ENCODE assay signal across 19 cellular contexts in genomic region chr12:49891476-49891875, GRCh38. TPM values are rescaled to one million over a fixed set of nuclear protein-coding genes. Genes with fewer than 3 reads are reported as not detected.
DNase-seq lines count a peak whose midpoint lies in the region; ATAC-seq, FAIRE-seq and TF ChIP-seq lines count a peak whose summit lies in the region.
"Had no signal": no experiment of that assay in that cellular context is flagged by ENCODE, and none has a peak within 500 bp of the region (broad histone marks: within the 10 kb centered on the region; RNA-seq: fewer than 3 reads in every experiment).

No MANE protein-coding gene starts in this region.

- H3K4me1 ChIP-seq in RWPE2 (ENCODE audit: insufficient read depth, poor library complexity, severe bottlenecking) = peaks cover 4% of the 10 kb centered on the region
- H3K4me1 ChIP-seq in kidney (ENCODE audit: control insufficient read depth in 1 of 2, insufficient read depth in 1 of 2, low read depth in 1 of 2, low read length in 2 of 2) = peaks cover 2 to 5% of the 10 kb centered on the region in 2 donors
- H3K4me1 ChIP-seq in stomach = peaks cover 3 to 58% (median 24%) of the 10 kb centered on the region in 4 donors
- peaks cover 21% of the 10 kb centered on the region for H3K4me1 ChIP-seq in suprapubic skin
- H3K4me1 ChIP-seq: HAP-1 had no signal

- DNase-seq in NCI-H2196 (lab: John Stamatoyannopoulos, UW; ENCODE audit: unreplicated experiment) (peak; percentile 17), NCI-H2196 treated with DMSO at 0.1 percent for 48 hours (lab: John Stamatoyannopoulos, UW; ENCODE audit: unreplicated experiment) (no peak), RWPE2 (ENCODE audit: low spot score) (peak; percentile 25), kidney (peak; percentile 21), stomach (peak; percentile 44), suprapubic skin (ENCODE audit: low spot score in 2 of 2) (no peak), GDM1 (lab: John Stamatoyannopoulos, UW) (no peak), NK-92 (lab: John Stamatoyannopoulos, UW; ENCODE audit: unreplicated experiment) (no peak)
- DNase-seq: ACHN; CD4-positive, CD25-positive, alpha-beta regulatory T cell; DMS79; GOT3; HFFc6; IMR-90 had no signal

- no peak overlapping the region for H3K9ac ChIP-seq in kidney (ENCODE audit: low read length in 2 of 2)
- H3K9ac ChIP-seq: BLaER1 treated with 17β-estradiol and CSF1 and Interleukin-3, amounts not matched to agents 10 nM and 100 nM had no signal

- ATAC-seq in RWPE2 (ENCODE audit: low read depth) = no peak

- H3K36me3 ChIP-seq in RWPE2 (ENCODE audit: low read depth) (no peaks in the 10 kb centered on the region), kidney (ENCODE audit: control insufficient read depth in 1 of 2, insufficient read depth in 2 of 2, low read length in 2 of 2) (no peaks in the 10 kb centered on the region), stomach (no peaks in the 10 kb centered on the region), suprapubic skin (no peaks in the 10 kb centered on the region)
- H3K36me3 ChIP-seq: BLaER1 treated with 17β-estradiol and CSF1 and Interleukin-3, amounts not matched to agents 10 nM and 100 nM; HAP-1 had no signal

- no peak overlapping the region for H3K4me3 ChIP-seq in RWPE2 (ENCODE audit: severe bottlenecking)
- H3K4me3 ChIP-seq in kidney (ENCODE audit: low read length in 2 of 2) = no peak overlapping the region
- no peak overlapping the region for H3K4me3 ChIP-seq in stomach
- no peak overlapping the region for H3K4me3 ChIP-seq in suprapubic skin
- H3K4me3 ChIP-seq: BLaER1 treated with 17β-estradiol and CSF1 and Interleukin-3, amounts not matched to agents 10 nM and 100 nM; HAP-1 had no signal

- H3K27me3 ChIP-seq in RWPE2 (ENCODE audit: insufficient read depth, poor library complexity, severe bottlenecking) = no peaks in the 10 kb centered on the region
- no peaks in the 10 kb centered on the region for H3K27me3 ChIP-seq in stomach
- H3K27me3 ChIP-seq in suprapubic skin = no peaks in the 10 kb centered on the region
- H3K27me3 ChIP-seq: BLaER1 treated with 17β-estradiol and CSF1 and Interleukin-3, amounts not matched to agents 10 nM and 100 nM had no signal

- no peak overlapping the region for H3K27ac ChIP-seq in RWPE2 (ENCODE audit: poor library complexity, severe bottlenecking)
- H3K27ac ChIP-seq in kidney (ENCODE audit: low read depth in 2 of 2, low read length in 2 of 2) = no peak overlapping the region
- H3K27ac ChIP-seq in stomach = peak overlapping the region in 2 of 5 donors; percentile 12 to 61
- H3K27ac ChIP-seq in suprapubic skin = no peak overlapping the region
- H3K27ac ChIP-seq: BLaER1 treated with 17β-estradiol and CSF1 and Interleukin-3, amounts not matched to agents 10 nM and 100 nM had no signal

- H3K9me3 ChIP-seq in RWPE2 (ENCODE audit: severe bottlenecking) (no peaks in the 10 kb centered on the region), kidney (ENCODE audit: control insufficient read depth in 1 of 2, low read length in 2 of 2) (no peaks in the 10 kb centered on the region), stomach (no peaks in the 10 kb centered on the region), suprapubic skin (no peaks in the 10 kb centered on the region)
- H3K9me3 ChIP-seq: BLaER1 treated with 17β-estradiol and CSF1 and Interleukin-3, amounts not matched to agents 10 nM and 100 nM; HAP-1 had no signal

- intact Hi-C loops in kidney (cut with DNase I) (no loop called here), stomach (cut with DNase I; ENCODE audit: low total_unique reads) (no loop called here)

- no peak for FAIRE-seq in kidney (lab: Jason Lieb, UNC)
- FAIRE-seq: GM12891 had no signal

- TF ChIP-seq EP300 in stomach (IDR thresholded peaks at IDR 0.05) = no peak
- TF ChIP-seq EP300 in suprapubic skin (IDR thresholded peaks at IDR 0.05) = no peak

- no peak for TF ChIP-seq CTCF in RWPE2 (IDR thresholded peaks at IDR 0.05; ENCODE audit: poor library complexity, severe bottlenecking)
- no peak for TF ChIP-seq CTCF in kidney (IDR thresholded peaks at IDR 0.05; ENCODE audit: borderline replicate concordance, extremely low read depth, insufficient read depth)
- no peak for TF ChIP-seq CTCF in stomach (IDR thresholded peaks at IDR 0.05)
- no peak for TF ChIP-seq CTCF in suprapubic skin (IDR thresholded peaks at IDR 0.05)

- 32 to 51% (median 39%) methylated on average over 6 of the region's 6 CpGs for WGBS in stomach, 5 donors
- 78% methylated on average over 6 of the region's 6 CpGs for whole genome bisulfite sequencing in suprapubic skin

- TF ChIP-seq POLR2A in stomach (IDR thresholded peaks at IDR 0.05) (no peak), suprapubic skin (IDR thresholded peaks at IDR 0.05) (no peak)

RNA-seq across cellular contexts. Expression of gene FAIM2, which starts 12.2 kb away (rescaled TPM):
- total RNA-seq in kidney = 5.5 TPM
- 1.3 TPM for polyA plus RNA-seq in kidney (ENCODE audit: insufficient read depth, low read depth, low replicate concordance)
- total RNA-seq in stomach = 10 to 100 TPM in 2 of 5 donors, 1 to 10 TPM in 3; 1.2 to 44.6 (median 2.2) TPM
- 1 to 10 TPM; 1.1 to 1.8 (median 1.6) TPM for polyA plus RNA-seq in stomach
- under 1 TPM in 3 of 4 donors, not detected in 1; 0.38 to 0.65 (median 0.56) TPM for total RNA-seq in suprapubic skin
- total RNA-seq: A172, G401 had no signal

RNA-seq across cellular contexts. Expression of gene BCDIN3D, which starts 48.6 kb away (rescaled TPM):
- total RNA-seq in kidney = 5.1 TPM
- polyA plus RNA-seq in kidney (ENCODE audit: insufficient read depth, low read depth, low replicate concordance) = 4.6 TPM
- total RNA-seq in stomach = 10 to 100 TPM in 1 of 5 donors, 1 to 10 TPM in 2, under 1 TPM in 1, not detected in 1; 0.58 to 14.7 (median 3.6) TPM
- polyA plus RNA-seq in stomach = 1 to 10 TPM; 1.8 to 2.7 (median 2.6) TPM
- 1 to 10 TPM; 3.7 to 5.9 (median 4.5) TPM for total RNA-seq in suprapubic skin

RNA-seq across cellular contexts. Expression of gene AQP2, which starts 59.1 kb away (rescaled TPM):
- total RNA-seq in kidney (122 TPM), stomach (under 1 TPM in 1 of 5 donors, not detected in 4; 0.92 TPM), suprapubic skin (under 1 TPM in 1 of 4 donors, not detected in 3; 0.15 TPM)
- polyA plus RNA-seq in kidney (ENCODE audit: insufficient read depth, low read depth, low replicate concordance) (666 TPM), stomach (not detected)
- total RNA-seq: A172; CD4-positive, CD25-positive, alpha-beta regulatory T cell; G401; HFFc6; IMR-90 had no signal
- polyA plus RNA-seq: CD4-positive, CD25-positive, alpha-beta regulatory T cell; IMR-90 had no signal

Comparison
In these comparisons a context has a peak if more than half of its experiments do, and no peak if none do; other contexts are left out.
1. DNase-seq: peak in NCI-H2196 (single experiment), RWPE2 (single experiment), kidney (single experiment) and stomach (single experiment); none in NCI-H2196 treated with DMSO at 0.1 percent for 48 hours (single experiment), suprapubic skin (0 of 2), GDM1 (single experiment) and NK-92 (single experiment).
2. RNA of gene AQP2, which starts 59.1 kb away (total RNA-seq): 122 TPM in kidney (single experiment); 0.15 TPM in suprapubic skin and 0.92 TPM in stomach; every median in the first group is over 10 times any median in the second.